In genomic region chr9:115335441-115335840, GRCh38 we compare ENCODE assay signal across 36 cellular contexts.
"Had no signal": no experiment of that assay in that cellular context is flagged by ENCODE, and none has a peak within 500 bp of the region (broad histone marks: within the 10 kb centered on the region; RNA-seq: fewer than 3 reads in every experiment).

No MANE protein-coding gene starts in this region.

- H3K27me3 Mint-ChIP-seq: activated naive CD4-positive, alpha-beta T cell treated with anti-CD3 and anti-CD28 coated beads, Interleukin-2, amount 10 ng/mL, durations not matched to agents 7 days and 5 days; activated naive CD8-positive, alpha-beta T cell treated with anti-CD3 and anti-CD28 coated beads for 36 hours; activated naive CD8-positive, alpha-beta T cell treated with anti-CD3 and anti-CD28 coated beads, Interleukin-2, amount 10 ng/mL, durations not matched to agents 7 days and 5 days; brain had no signal

- DNase-seq: activated effector memory CD4-positive, alpha-beta T cell treated with anti-CD3 and anti-CD28 coated beads, Interleukin-2, amount 50 U/mL, for 16 hours; activated effector memory CD4-positive, alpha-beta T cell treated with Interleukin-2 at 50 U/mL for 16 hours; activated gamma-delta T cell; activated gamma-delta T cell treated with Interleukin-2 at 50 U/mL for 16 hours; activated naive CD4-positive, alpha-beta T cell; activated naive CD4-positive, alpha-beta T cell treated with anti-CD3 and anti-CD28 coated beads for 36 hours; activated naive CD4-positive, alpha-beta T cell treated with anti-CD3 and anti-CD28 coated beads, Interleukin-2, amount 10 ng/mL, durations not matched to agents 7 days and 5 days; activated naive CD4-positive, alpha-beta T cell treated with anti-CD3 and anti-CD28 coated beads, Interleukin-2, amount 50 U/mL, for 16 hours; activated naive CD4-positive, alpha-beta T cell treated with Interleukin-2 at 50 U/mL for 16 hours; activated naive CD8-positive, alpha-beta T cell treated with anti-CD3 and anti-CD28 coated beads for 36 hours; activated naive CD8-positive, alpha-beta T cell treated with anti-CD3 and anti-CD28 coated beads, Interleukin-2, amount 10 ng/mL, durations not matched to agents 7 days and 5 days; activated naive CD8-positive, alpha-beta T cell treated with anti-CD3 and anti-CD28 coated beads, Interleukin-2, amount 50 U/mL, for 24 hours; activated T-cell treated with anti-CD3 and anti-CD28 coated beads for 4 hours; activated T-cell treated with anti-CD3 and anti-CD28 coated beads, Interleukin-2, amount 50 U/mL, for 1 hour; activated T-cell treated with anti-CD3 and anti-CD28 coated beads, Interleukin-2, amount 50 U/mL, for 24 hours; activated T-cell treated with anti-CD3 and anti-CD28 coated beads, Interleukin-2, amount 50 U/mL, for 4 hours; activated T-cell treated with anti-CD3 and anti-CD28 coated beads, Interleukin-2, amount 50 U/mL, for 48 hours; activated T-cell treated with anti-CD3 and anti-CD28 coated beads, Interleukin-2, amount 50 U/mL, for 72 hours; adrenal gland; amniotic stem cell; amygdala; anterior cingulate cortex; aorta; body of pancreas; brain microvascular endothelial cell; caudate nucleus; central memory CD4-positive, alpha-beta T cell; cerebellar nuclear complex had no signal

- ATAC-seq: activated naive CD4-positive, alpha-beta T cell treated with anti-CD3 and anti-CD28 coated beads, Interleukin-2, amount 50 U/mL, for 72 hours; activated naive CD8-positive, alpha-beta T cell treated with anti-CD3 and anti-CD28 coated beads, Interleukin-2, amount 50 U/mL, for 24 hours; activated T-cell treated with anti-CD3 and anti-CD28 coated beads, Interleukin-2, amount 50 U/mL, for 4 hours; activated T-cell treated with anti-CD3 and anti-CD28 coated beads, Interleukin-2, amount 50 U/mL, for 72 hours; activated T-helper 17 cell treated with anti-CD3 and anti-CD28 coated beads, Interleukin-2, amount 50 U/mL, for 72 hours; body of pancreas had no signal

- H3K4me1 Mint-ChIP-seq: activated naive CD4-positive, alpha-beta T cell treated with anti-CD3 and anti-CD28 coated beads, Interleukin-2, amount 10 ng/mL, durations not matched to agents 7 days and 5 days; activated naive CD4-positive, alpha-beta T cell treated with anti-CD3 and anti-CD28 coated beads, Interleukin-2, amount 50 U/mL, for 24 hours; activated naive CD8-positive, alpha-beta T cell treated with anti-CD3 and anti-CD28 coated beads for 36 hours; activated naive CD8-positive, alpha-beta T cell treated with anti-CD3 and anti-CD28 coated beads, Interleukin-2, amount 10 ng/mL, durations not matched to agents 7 days and 5 days; activated naive CD8-positive, alpha-beta T cell treated with anti-CD3 and anti-CD28 coated beads, Interleukin-2, amount 50 U/mL, for 24 hours; activated T-helper 17 cell treated with anti-CD3 and anti-CD28 coated beads, Interleukin-2, amount 50 U/mL, for 72 hours; brain; central memory CD8-positive, alpha-beta T cell had no signal

- H3K9me3 Mint-ChIP-seq: activated naive CD4-positive, alpha-beta T cell treated with anti-CD3 and anti-CD28 coated beads for 36 hours; activated naive CD4-positive, alpha-beta T cell treated with anti-CD3 and anti-CD28 coated beads, Interleukin-2, amount 10 ng/mL, durations not matched to agents 7 days and 5 days; activated naive CD8-positive, alpha-beta T cell treated with anti-CD3 and anti-CD28 coated beads for 36 hours; activated naive CD8-positive, alpha-beta T cell treated with anti-CD3 and anti-CD28 coated beads, Interleukin-2, amount 10 ng/mL, durations not matched to agents 7 days and 5 days; activated naive CD8-positive, alpha-beta T cell treated with anti-CD3 and anti-CD28 coated beads, Interleukin-2, amount 50 U/mL, for 24 hours; activated T-cell treated with anti-CD3 and anti-CD28 coated beads, Interleukin-2, amount 50 U/mL, for 24 hours; activated T-cell treated with anti-CD3 and anti-CD28 coated beads, Interleukin-2, amount 50 U/mL, for 4 hours; activated T-cell treated with anti-CD3 and anti-CD28 coated beads, Interleukin-2, amount 50 U/mL, for 72 hours; activated T-helper 1 cell treated with anti-CD3 and anti-CD28 coated beads, Interleukin-12 subunit alpha, Interleukin-12 subunit beta, Interleukin-2, Interleukin-4 antibody, amounts not matched to agents 30 ng/mL and 10 ng/mL and 1 ng/mL, durations not matched to agents 14 hours and 24 hours and 36 hours; activated T-helper 17 cell treated with anti-CD3 and anti-CD28 coated beads, Interleukin-2, amount 50 U/mL, for 72 hours; activated T-helper 2 cell treated with anti-CD3 and anti-CD28 coated beads, Interferon-gamma antibody, Interleukin-2, Interleukin-4, amounts not matched to agents 10 μg/mL and 5 μg/mL and 100 μg/mL, durations not matched to agents 14 hours and 24 hours and 36 hours had no signal

- H3K4me3 Mint-ChIP-seq: activated naive CD4-positive, alpha-beta T cell treated with anti-CD3 and anti-CD28 coated beads for 36 hours; activated naive CD4-positive, alpha-beta T cell treated with anti-CD3 and anti-CD28 coated beads, Interleukin-2, amount 10 ng/mL, durations not matched to agents 7 days and 5 days; activated naive CD4-positive, alpha-beta T cell treated with anti-CD3 and anti-CD28 coated beads, Interleukin-2, amount 50 U/mL, for 24 hours; activated naive CD8-positive, alpha-beta T cell; activated naive CD8-positive, alpha-beta T cell treated with anti-CD3 and anti-CD28 coated beads for 36 hours; activated naive CD8-positive, alpha-beta T cell treated with anti-CD3 and anti-CD28 coated beads, Interleukin-2, amount 10 ng/mL, durations not matched to agents 7 days and 5 days; activated naive CD8-positive, alpha-beta T cell treated with anti-CD3 and anti-CD28 coated beads, Interleukin-2, amount 50 U/mL, for 24 hours; activated T-cell treated with anti-CD3 and anti-CD28 coated beads, Interleukin-2, amount 50 U/mL, for 24 hours; activated T-cell treated with anti-CD3 and anti-CD28 coated beads, Interleukin-2, amount 50 U/mL, for 4 hours; activated T-cell treated with anti-CD3 and anti-CD28 coated beads, Interleukin-2, amount 50 U/mL, for 72 hours; activated T-helper 1 cell treated with anti-CD3 and anti-CD28 coated beads, Interleukin-12 subunit alpha, Interleukin-12 subunit beta, Interleukin-2, Interleukin-4 antibody, amounts not matched to agents 30 ng/mL and 10 ng/mL and 1 ng/mL, durations not matched to agents 14 hours and 24 hours and 36 hours; activated T-helper 17 cell treated with anti-CD3 and anti-CD28 coated beads, Interleukin-2, amount 50 U/mL, for 72 hours; brain; central memory CD8-positive, alpha-beta T cell had no signal

- H3K36me3 Mint-ChIP-seq: activated naive CD4-positive, alpha-beta T cell treated with anti-CD3 and anti-CD28 coated beads, Interleukin-2, amount 10 ng/mL, durations not matched to agents 7 days and 5 days; activated naive CD4-positive, alpha-beta T cell treated with anti-CD3 and anti-CD28 coated beads, Interleukin-2, amount 50 U/mL, for 24 hours; activated naive CD4-positive, alpha-beta T cell treated with anti-CD3 and anti-CD28 coated beads, Interleukin-2, amount 50 U/mL, for 72 hours; activated naive CD8-positive, alpha-beta T cell; activated naive CD8-positive, alpha-beta T cell treated with anti-CD3 and anti-CD28 coated beads for 36 hours; activated naive CD8-positive, alpha-beta T cell treated with anti-CD3 and anti-CD28 coated beads, Interleukin-2, amount 10 ng/mL, durations not matched to agents 7 days and 5 days; brain had no signal

- H3K27ac Mint-ChIP-seq: activated naive CD4-positive, alpha-beta T cell treated with anti-CD3 and anti-CD28 coated beads for 36 hours; activated naive CD4-positive, alpha-beta T cell treated with anti-CD3 and anti-CD28 coated beads, Interleukin-2, amount 10 ng/mL, durations not matched to agents 7 days and 5 days; activated naive CD4-positive, alpha-beta T cell treated with anti-CD3 and anti-CD28 coated beads, Interleukin-2, amount 50 U/mL, for 24 hours; activated naive CD4-positive, alpha-beta T cell treated with anti-CD3 and anti-CD28 coated beads, Interleukin-2, amount 50 U/mL, for 72 hours; activated naive CD8-positive, alpha-beta T cell; activated naive CD8-positive, alpha-beta T cell treated with anti-CD3 and anti-CD28 coated beads for 36 hours; activated naive CD8-positive, alpha-beta T cell treated with anti-CD3 and anti-CD28 coated beads, Interleukin-2, amount 10 ng/mL, durations not matched to agents 7 days and 5 days; activated naive CD8-positive, alpha-beta T cell treated with anti-CD3 and anti-CD28 coated beads, Interleukin-2, amount 50 U/mL, for 24 hours; activated T-cell treated with anti-CD3 and anti-CD28 coated beads, Interleukin-2, amount 50 U/mL, for 24 hours; activated T-cell treated with anti-CD3 and anti-CD28 coated beads, Interleukin-2, amount 50 U/mL, for 72 hours; activated T-helper 1 cell treated with anti-CD3 and anti-CD28 coated beads, Interleukin-12 subunit alpha, Interleukin-12 subunit beta, Interleukin-2, Interleukin-4 antibody, amounts not matched to agents 30 ng/mL and 10 ng/mL and 1 ng/mL, durations not matched to agents 14 hours and 24 hours and 36 hours; activated T-helper 17 cell treated with anti-CD3 and anti-CD28 coated beads, Interleukin-2, amount 50 U/mL, for 72 hours; activated T-helper 2 cell treated with anti-CD3 and anti-CD28 coated beads, Interferon-gamma antibody, Interleukin-2, Interleukin-4, amounts not matched to agents 10 μg/mL and 5 μg/mL and 100 μg/mL, durations not matched to agents 14 hours and 24 hours and 36 hours; brain had no signal
